In genomic region chr17:66353937-66354401, GRCh38 we compare ENCODE assay signal across 1 cellular context.
TF ChIP-seq lines count a peak whose summit lies in the region.

No MANE protein-coding gene starts in this region.

TF ChIP-seq in HEK293, 187 proteins besides CTCF, POLR2A, EP300 and RAD21 (continued from another document and continues in another):
- TF ChIP-seq ZNF148 (tag by site-specific recombination; IDR thresholded peaks at IDR 0.05; ENCODE audit: borderline replicate concordance) (no peak), ZBTB17 (tag by site-specific recombination; IDR thresholded peaks at IDR 0.05) (peak; percentile 67; the same call in 1 of the 2 replicates), ZNF548 (tag by site-specific recombination; IDR thresholded peaks at IDR 0.05) (no peak), YY2 (tag by site-specific recombination; IDR thresholded peaks at IDR 0.05) (no peak), ZNF280D (tag by site-specific recombination; IDR thresholded peaks at IDR 0.05) (no peak), ZNF645 (tag by site-specific recombination; IDR thresholded peaks at IDR 0.05) (no peak), ZBTB21 (tag by site-specific recombination; IDR thresholded peaks at IDR 0.05) (peak; percentile 61), ZNF76 (tag by site-specific recombination; IDR thresholded peaks at IDR 0.05; ENCODE audit: borderline replicate concordance, low read depth) (no peak), KLF8 (tag by site-specific recombination; IDR thresholded peaks at IDR 0.05) (peak; percentile 50), ZNF529 (tag by site-specific recombination; IDR thresholded peaks at IDR 0.05; ENCODE audit: insufficient replicate concordance) (no peak), HIC1 (tag by site-specific recombination; IDR thresholded peaks at IDR 0.05) (0 out of 2 replicates have a peak, but pooled peaks have one; percentile 20), ZNF311 (tag by site-specific recombination; IDR thresholded peaks at IDR 0.05; ENCODE audit: borderline replicate concordance) (no peak), ZNF133 (tag by site-specific recombination; IDR thresholded peaks at IDR 0.05) (no peak), ZNF521 (tag by site-specific recombination; IDR thresholded peaks at IDR 0.05) (no peak), ZNF701 (tag by site-specific recombination; IDR thresholded peaks at IDR 0.05) (no peak), PRDM1 (tag by site-specific recombination; IDR thresholded peaks at IDR 0.05) (no peak), GFI1B (tag by site-specific recombination; IDR thresholded peaks at IDR 0.05) (peak; percentile 82), IKZF3 (tag by site-specific recombination; IDR thresholded peaks at IDR 0.05) (peak; percentile 59; the same call in 1 of the 2 replicates), ZNF510 (tag by site-specific recombination; IDR thresholded peaks at IDR 0.05; ENCODE audit: insufficient replicate concordance) (no peak), INSM2 (tag by site-specific recombination; IDR thresholded peaks at IDR 0.05) (peak; percentile 93), ZNF157 (tag by site-specific recombination; IDR thresholded peaks at IDR 0.05) (no peak), TRIM28 (IDR thresholded peaks at IDR 0.05; ENCODE audit: borderline replicate concordance, low read length) (0 out of 2 replicates have a peak, but pooled peaks have one; percentile 46), ZBTB8A (tag by site-specific recombination; IDR thresholded peaks at IDR 0.05) (no peak), ZNF629 (tag by site-specific recombination; IDR thresholded peaks at IDR 0.05) (peak; percentile 94), ZNF140 (tag by site-specific recombination; IDR thresholded peaks at IDR 0.05) (no peak), ZNF639 (tag by site-specific recombination; IDR thresholded peaks at IDR 0.05) (no peak; the same call in 1 of the 2 replicates), SP3 (tag by site-specific recombination; IDR thresholded peaks at IDR 0.05) (no peak), KLF17 (tag by site-specific recombination; IDR thresholded peaks at IDR 0.05) (no peak), ZNF416 (tag by site-specific recombination; IDR thresholded peaks at IDR 0.05) (no peak), ZNF513 (tag by site-specific recombination; IDR thresholded peaks at IDR 0.05) (no peak), SP7 (tag by site-specific recombination; IDR thresholded peaks at IDR 0.05) (no peak), ZNF335 (tag by site-specific recombination; conservative IDR thresholded peaks at IDR 0.05) (peak; percentile 55; the same call in 1 of the 2 replicates), SETDB1 (IDR thresholded peaks at IDR 0.05; ENCODE audit: insufficient read length, low read length) (no peak), TSHZ1 (tag by site-specific recombination; IDR thresholded peaks at IDR 0.05; ENCODE audit: borderline replicate concordance) (peak; percentile 87), ZNF132 (tag by site-specific recombination; IDR thresholded peaks at IDR 0.05; ENCODE audit: borderline replicate concordance) (no peak), ZXDB (tag by site-specific recombination; IDR thresholded peaks at IDR 0.05) (peak; percentile 44; the same call in 1 of the 2 replicates), ZNF280C (tag by site-specific recombination; IDR thresholded peaks at IDR 0.05) (no peak), ZNF146 (tag by site-specific recombination; IDR thresholded peaks at IDR 0.05) (no peak), GLIS1 (tag by site-specific recombination; IDR thresholded peaks at IDR 0.05) (no peak), KLF10 (tag by site-specific recombination; IDR thresholded peaks at IDR 0.05) (0 out of 2 replicates have a peak, but pooled peaks have one; percentile 25)
